ENCODE assay signal across 11 cellular contexts in the genomic region with DNA sequence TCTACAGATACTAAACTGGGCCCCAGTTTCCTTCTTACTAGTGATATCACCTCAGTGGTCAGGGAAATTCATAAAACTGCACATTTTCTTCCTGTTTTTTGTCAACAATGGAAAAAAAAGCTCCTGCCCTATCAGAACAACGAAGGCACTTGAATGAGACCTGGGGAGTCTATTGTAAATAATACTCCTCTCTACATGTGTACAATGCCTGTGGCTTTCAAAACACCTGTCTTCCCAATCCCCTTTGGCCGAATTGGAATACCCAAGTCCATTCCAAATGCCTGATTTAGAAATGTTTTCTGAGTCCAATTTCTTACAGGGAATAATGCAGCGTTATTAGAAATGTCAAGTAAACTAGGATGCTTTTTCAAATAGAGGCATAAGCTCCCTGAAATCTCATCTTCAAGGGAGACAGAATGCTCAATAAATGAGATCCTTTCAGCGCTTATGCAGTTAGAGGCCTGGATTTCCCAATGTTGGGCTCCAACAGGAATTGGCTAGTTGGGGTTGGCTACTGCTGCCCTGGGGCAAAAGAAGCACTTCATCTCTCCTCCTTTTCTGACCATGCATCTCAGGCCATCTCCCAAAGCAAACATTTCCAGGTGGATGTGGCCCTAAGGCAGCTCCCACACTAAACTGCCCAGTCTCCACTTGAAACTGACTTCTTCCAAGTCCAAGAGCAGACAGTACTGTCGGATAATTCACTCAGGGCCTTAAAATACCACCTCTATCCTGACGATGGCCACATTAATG.
DNase-seq lines count a peak whose midpoint lies in the region; ATAC-seq, FAIRE-seq and TF ChIP-seq lines count a peak whose summit lies in the region.
"Had no signal": no experiment of that assay in that cellular context is flagged by ENCODE, and none has a peak within 500 bp of the region (broad histone marks: within the 10 kb centered on the region; RNA-seq: fewer than 3 reads in every experiment).

No MANE protein-coding gene starts in this region.

- intact Hi-C loops in CD4-positive, alpha-beta T cell (cut with DNase I, micrococcal nuclease), result no loop called here

- no peaks in the 10 kb centered on the region for H3K27me3 ChIP-seq in CD4-positive, alpha-beta T cell (ENCODE audit: control insufficient read depth, insufficient read depth, low read length)
- H3K27me3 ChIP-seq in Peyer's patch, result no peaks in the 10 kb centered on the region

- no peak for TF ChIP-seq POLR2A in Peyer's patch (IDR thresholded peaks at IDR 0.05)

- no peak for ATAC-seq in CD4-positive, alpha-beta T cell (ENCODE audit: poor library complexity)

- H3K9me3 ChIP-seq in CD4-positive, alpha-beta T cell (ENCODE audit: control insufficient read depth, low read length), result no peaks in the 10 kb centered on the region
- H3K9me3 ChIP-seq in Peyer's patch, result no peaks in the 10 kb centered on the region

- CTCF ChIA-PET in CD4-positive, alpha-beta T cell (lab: Charles Lee), result interaction anchor here (0.8 to 1.9 kb wide), 5 partner anchors 13 to 196 kb away, joined by 3 to 5 read pairs (median 3); partner anchors contain the start of gene NFATC2

- peak overlapping the region; percentile 87 for H3K27ac ChIP-seq in CD4-positive, alpha-beta T cell (ENCODE audit: low read depth, low read length)
- peak overlapping the region; percentile 77 to 91 (median 83) for H3K27ac ChIP-seq in Peyer's patch

- H3K4me3 ChIP-seq in Peyer's patch, result no peak overlapping the region

- H3K4me1 ChIP-seq in Peyer's patch, result peaks cover 0 to 36% (median 20%) of the 10 kb centered on the region in 4 donors

- no peak for TF ChIP-seq CTCF in CD4-positive, alpha-beta T cell (IDR thresholded peaks at IDR 0.05)
- no peak for TF ChIP-seq CTCF in Peyer's patch (IDR thresholded peaks at IDR 0.05)
- TF ChIP-seq CTCF in GM10266 (IDR thresholded peaks at IDR 0.05; ENCODE audit: control insufficient read depth, insufficient read depth, low read depth, missing control alignments), result no peak

- H3K27ac Mint-ChIP-seq in CD4-positive, alpha-beta T cell, result peak overlapping the region; percentile 99

- POLR2A ChIA-PET in CD4-positive, alpha-beta T cell (lab: Charles Lee), result interaction anchor here (1.1 to 2.0 kb wide), 4 partner anchors 19 to 143 kb away, joined by 3 to 12 read pairs (median 4); partner anchors contain the start of gene NFATC2

- H3K9me3 Mint-ChIP-seq in CD4-positive, alpha-beta T cell, result no peaks in the 10 kb centered on the region

- DNase-seq in CD4-positive, alpha-beta T cell, result no peak
- DNase-seq in GM19239 (ENCODE audit: insufficient read length, low spot score) (no peak), Peyer's patch (no peak), islet precursor cell (peak; percentile 71), GM10266 (ENCODE audit: extremely low spot score) (no peak), DMS79 treated with DMSO at 0.1 percent for 48 hours (lab: John Stamatoyannopoulos, UW) (no peak), Kasumi-1 (lab: John Stamatoyannopoulos, UW) (no peak)
- DNase-seq: NCI-H2081 treated with DMSO at 0.1 percent for 48 hours had no signal

- H3K36me3 Mint-ChIP-seq in CD4-positive, alpha-beta T cell (ENCODE audit: low read depth), result peaks cover 49% of the 10 kb centered on the region

- no peaks in the 10 kb centered on the region for H3K36me3 ChIP-seq in Peyer's patch

- H3K4me1 Mint-ChIP-seq in CD4-positive, alpha-beta T cell (ENCODE audit: low read depth), result peaks cover 63% of the 10 kb centered on the region

- peak overlapping the region; percentile 82 for H3K4me3 Mint-ChIP-seq in CD4-positive, alpha-beta T cell

- no peaks in the 10 kb centered on the region for H3K27me3 Mint-ChIP-seq in CD4-positive, alpha-beta T cell

- peak; percentile 63 for FAIRE-seq in GM19239 (lab: Jason Lieb, UNC)
- FAIRE-seq: D721Med, frontal cortex, RCC 7860 had no signal
